Comparison of ENCODE assay signal across 1 cellular context in genomic region chr17:49633762-49634486, GRCh38.
TF ChIP-seq lines count a peak whose summit lies in the region.

No MANE protein-coding gene starts in this region.

TF ChIP-seq in H1, 55 proteins besides CTCF, POLR2A, EP300 and RAD21:
- TF ChIP-seq YY1 (IDR thresholded peaks at IDR 0.05; ENCODE audit: low read depth, low read length) (peak; percentile 73; the same call in 1 of the 2 replicates), JUN (IDR thresholded peaks at IDR 0.05; ENCODE audit: low read depth, low read length) (no peak), HDAC6 (IDR thresholded peaks at IDR 0.05; ENCODE audit: low read depth, low read length) (no peak), TBP (IDR thresholded peaks at IDR 0.05; ENCODE audit: low read depth, low read length) (no peak)
